ENCODE assay signal across 17 cellular contexts in the genomic region with DNA sequence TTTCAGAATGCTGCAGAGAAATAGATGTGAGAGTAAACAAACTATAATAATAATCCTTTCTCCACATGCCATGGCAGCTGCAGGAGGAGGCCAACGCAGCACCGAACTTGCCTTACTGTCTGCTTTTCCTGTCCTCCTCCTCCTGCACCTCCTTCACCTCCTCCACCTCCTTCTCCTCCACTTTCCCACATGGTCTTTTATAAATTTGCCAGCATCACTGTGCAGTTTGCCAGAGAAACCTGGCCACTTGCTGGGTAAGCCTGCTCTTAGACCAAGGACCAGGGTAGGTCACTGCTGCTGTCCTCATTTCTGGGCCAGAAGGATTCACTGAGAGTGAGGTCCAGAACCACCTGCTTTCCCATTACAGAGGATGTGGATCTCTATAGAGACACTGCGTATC.
"Had no signal": no experiment of that assay in that cellular context is flagged by ENCODE, and none has a peak within 500 bp of the region (broad histone marks: within the 10 kb centered on the region; RNA-seq: fewer than 3 reads in every experiment).

No MANE protein-coding gene starts in this region.

- H3K9me3 ChIP-seq: esophagus squamous epithelium, left lung, stomach, tibial artery, uterus had no signal

- H3K36me3 ChIP-seq: cardiac muscle cell, esophagus squamous epithelium, left lung, stomach, tibial artery, uterus had no signal

- H3K36me3 Mint-ChIP-seq: memory B cell, T-cell had no signal

- DNase-seq: activated CD4-positive, alpha-beta T cell treated with anti-CD3 and anti-CD28 coated beads, Interleukin-2, amount 50 U/mL, for 4 hours; activated naive CD4-positive, alpha-beta T cell; activated naive CD8-positive, alpha-beta T cell treated with anti-CD3 and anti-CD28 coated beads, Interleukin-2, amount 50 U/mL, for 24 hours; activated T-cell treated with anti-CD3 and anti-CD28 coated beads for 4 hours; cortex of kidney; effector CD8-positive, alpha-beta T cell; esophagus squamous epithelium; left lung; nephron progenitor cell; stomach; T-cell; T-helper 9 cell; tibial artery; uterus had no signal

- H3K27ac ChIP-seq: cardiac muscle cell, esophagus squamous epithelium, left lung, tibial artery, uterus had no signal

- H3K4me1 Mint-ChIP-seq: memory B cell, nephron progenitor cell had no signal

- H3K27me3 Mint-ChIP-seq: activated naive CD8-positive, alpha-beta T cell treated with anti-CD3 and anti-CD28 coated beads, Interleukin-2, amount 50 U/mL, for 24 hours; memory B cell had no signal

- H3K27me3 ChIP-seq: esophagus squamous epithelium, left lung, stomach, tibial artery, uterus had no signal

- H3K4me3 ChIP-seq: cardiac muscle cell, esophagus squamous epithelium, left lung, stomach, tibial artery, uterus had no signal

- H3K9me3 Mint-ChIP-seq: activated naive CD8-positive, alpha-beta T cell treated with anti-CD3 and anti-CD28 coated beads, Interleukin-2, amount 50 U/mL, for 24 hours; memory B cell; nephron progenitor cell; T-cell had no signal

- ATAC-seq: activated CD4-positive, CD25-positive, alpha-beta regulatory T cell treated with anti-CD3 and anti-CD28 coated beads, Interleukin-2, amount 50 U/mL, for 24 hours; activated naive CD8-positive, alpha-beta T cell treated with anti-CD3 and anti-CD28 coated beads, Interleukin-2, amount 50 U/mL, for 24 hours; left lung; T-cell had no signal

- H3K4me3 Mint-ChIP-seq: activated naive CD8-positive, alpha-beta T cell treated with anti-CD3 and anti-CD28 coated beads, Interleukin-2, amount 50 U/mL, for 24 hours; memory B cell; nephron progenitor cell; T-cell had no signal

- H3K27ac Mint-ChIP-seq: activated naive CD8-positive, alpha-beta T cell treated with anti-CD3 and anti-CD28 coated beads, Interleukin-2, amount 50 U/mL, for 24 hours; memory B cell; nephron progenitor cell; T-cell had no signal

- H3K4me1 ChIP-seq: left lung, tibial artery, uterus had no signal
